ENCODE assay signal across 9 cellular contexts in the genomic region with DNA sequence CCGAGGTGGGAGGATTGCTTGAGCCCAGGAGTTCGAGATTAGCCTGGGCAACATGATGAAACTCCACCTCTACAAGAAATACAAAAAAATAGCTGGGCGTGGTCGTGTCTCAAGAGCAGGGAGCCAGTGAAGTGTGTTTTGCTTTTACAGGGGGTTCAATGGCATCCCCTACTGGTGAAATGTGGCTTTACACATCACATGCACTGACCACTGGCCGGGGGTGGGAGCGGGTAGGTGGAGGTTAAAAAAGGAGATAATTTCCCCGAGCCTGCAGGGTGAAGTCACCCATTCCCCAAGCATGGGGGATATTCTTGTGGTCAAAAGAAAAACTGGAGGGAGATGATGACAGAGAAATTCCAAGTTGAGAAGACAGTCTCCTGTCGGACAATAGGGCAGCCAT.
DNase-seq lines count a peak whose midpoint lies in the region; FAIRE-seq and TF ChIP-seq lines count a peak whose summit lies in the region.
"Had no signal": no experiment of that assay in that cellular context is flagged by ENCODE, and none has a peak within 500 bp of the region (broad histone marks: within the 10 kb centered on the region; RNA-seq: fewer than 3 reads in every experiment).

No MANE protein-coding gene starts in this region.

- intact Hi-C loops in CD14-positive monocyte (cut with micrococcal nuclease) = no loop called here

- H2BK12ac ChIP-seq in mesenchymal stem cell (ENCODE audit: low read length in 2 of 2) = no peak overlapping the region

- 72% methylated on average over 8 of the region's 8 CpGs for WGBS in hepatocyte (ENCODE audit: low lambda C conversion rate, missing lambda C conversion rate)
- WGBS in mesenchymal stem cell = 52% methylated on average over 6 of the region's 8 CpGs

- no peak overlapping the region for H3K18ac ChIP-seq in mesenchymal stem cell (ENCODE audit: low read depth in 1 of 2, low read length in 2 of 2)

- peaks cover 0 to 3% (median 0%) of the 10 kb centered on the region in 3 donors for H3K27me3 Mint-ChIP-seq in CD14-positive monocyte (ENCODE audit: low read depth in 3 of 3)

- no peak overlapping the region for H3K14ac ChIP-seq in mesenchymal stem cell (ENCODE audit: low read length in 2 of 2)

- no peak for FAIRE-seq in RCC 7860 (lab: Jason Lieb, UNC)

- TF ChIP-seq CTCF in CD14-positive monocyte (IDR thresholded peaks at IDR 0.05) = peak; percentile 61
- peak; percentile 73 for TF ChIP-seq CTCF in GM12875 (IDR thresholded peaks at IDR 0.05; ENCODE audit: borderline replicate concordance, insufficient read depth, low read depth, low read length)
- TF ChIP-seq CTCF in hepatocyte (IDR thresholded peaks at IDR 0.05; ENCODE audit: poor library complexity) = peak; percentile 30

- no peak overlapping the region for H4K91ac ChIP-seq in mesenchymal stem cell (ENCODE audit: low read length)

- no peaks in the 10 kb centered on the region for H3K36me3 ChIP-seq in hepatocyte (replicated peaks; ENCODE audit: insufficient read depth, low read depth)
- peaks cover 0 to 6% of the 10 kb centered on the region in 2 experiments for H3K36me3 ChIP-seq in mesenchymal stem cell (ENCODE audit: control insufficient read depth in 1 of 2, insufficient read depth in 2 of 2, low read depth in 1 of 2, low read length in 2 of 2)

- no peaks in the 10 kb centered on the region for H4K20me1 ChIP-seq in hepatocyte (ENCODE audit: insufficient read depth, poor library complexity, severe bottlenecking)

- no peak overlapping the region for H3K9ac ChIP-seq in mesenchymal stem cell (ENCODE audit: low read length)

- H2AFZ ChIP-seq in hepatocyte (no peak overlapping the region), mesenchymal stem cell (ENCODE audit: low read depth, low read length) (no peak overlapping the region)

- no peaks in the 10 kb centered on the region for H3K4me1 ChIP-seq in hepatocyte (ENCODE audit: insufficient read depth)
- H3K4me1 ChIP-seq in mesenchymal stem cell (ENCODE audit: control insufficient read depth, insufficient read depth, low read depth, low read length) = no peaks in the 10 kb centered on the region

- peaks cover 0 to 5% (median 4%) of the 10 kb centered on the region in 7 donors for H3K9me3 Mint-ChIP-seq in CD14-positive monocyte

- no peak for DNase-seq in CD14-positive monocyte (ENCODE audit: low spot score)
- peak; percentile 44 for DNase-seq in RCC 7860 (ENCODE audit: low spot score)
- no peak for DNase-seq in hepatocyte (ENCODE audit: low spot score)
- no peak for DNase-seq in stimulated activated naive CD4-positive, alpha-beta T cell (lab: John Stamatoyannopoulos, UW)
- no peak for DNase-seq in mesenchymal stem cell
- no peak for DNase-seq in central memory CD4-positive, alpha-beta T cell
- DNase-seq in midbrain (lab: John Stamatoyannopoulos, UW) = no peak
- DNase-seq: activated CD4-positive, alpha-beta T cell treated with anti-CD3 and anti-CD28 coated beads for 1 hour had no signal

- H3K27ac ChIP-seq in hepatocyte (no peak overlapping the region), mesenchymal stem cell (ENCODE audit: low read length, poor library complexity, severe bottlenecking) (no peak overlapping the region)

- no peaks in the 10 kb centered on the region for H3K4me1 Mint-ChIP-seq in CD14-positive monocyte

- no peaks in the 10 kb centered on the region for H3K79me2 ChIP-seq in hepatocyte

- H3K27ac Mint-ChIP-seq in CD14-positive monocyte = no peak overlapping the region

- no peak overlapping the region for H2BK120ac ChIP-seq in mesenchymal stem cell (ENCODE audit: low read depth, low read length)

- no peak overlapping the region for H3K23ac ChIP-seq in mesenchymal stem cell (ENCODE audit: low read length in 2 of 2)

- peaks cover 11 to 14% of the 10 kb centered on the region in 2 donors for H3K36me3 Mint-ChIP-seq in CD14-positive monocyte

- H2AK5ac ChIP-seq in mesenchymal stem cell (ENCODE audit: low read length, severe bottlenecking) = no peak overlapping the region

- H4K8ac ChIP-seq in mesenchymal stem cell (ENCODE audit: low read length) = no peak overlapping the region

- H3K9me3 ChIP-seq in hepatocyte (ENCODE audit: low read depth) = no peaks in the 10 kb centered on the region
- H3K9me3 ChIP-seq in mesenchymal stem cell (ENCODE audit: control insufficient read depth, low read length) = peaks cover 13% of the 10 kb centered on the region

- H3K79me1 ChIP-seq in mesenchymal stem cell (replicated peaks; ENCODE audit: low read length, poor library complexity, severe bottlenecking) = no peaks in the 10 kb centered on the region

- no peak overlapping the region for H3K4me2 ChIP-seq in hepatocyte
- no peak overlapping the region for H3K4me2 ChIP-seq in mesenchymal stem cell (ENCODE audit: low read length, poor library complexity, severe bottlenecking)

- no peak overlapping the region for H3K4me3 Mint-ChIP-seq in CD14-positive monocyte

- no peaks in the 10 kb centered on the region for H3K9me2 ChIP-seq in hepatocyte (replicated peaks; ENCODE audit: insufficient read depth)

- H2BK15ac ChIP-seq in mesenchymal stem cell (ENCODE audit: low read depth, poor library complexity, severe bottlenecking) = no peak overlapping the region

- no peak overlapping the region for H2BK5ac ChIP-seq in mesenchymal stem cell (ENCODE audit: low read depth, low read length, poor library complexity, severe bottlenecking)

- H3K4me3 ChIP-seq in GM12875 (ENCODE audit: low read depth, low read length) (no peak overlapping the region), hepatocyte (no peak overlapping the region), mesenchymal stem cell (ENCODE audit: insufficient read depth in 1 of 2, low read depth in 1 of 2, low read length in 2 of 2) (no peak overlapping the region)

- H3K27me3 ChIP-seq in hepatocyte (no peaks in the 10 kb centered on the region), mesenchymal stem cell (ENCODE audit: control insufficient read depth in 1 of 2, insufficient read depth in 1 of 2, low read length in 2 of 2) (peaks cover 0 to 6% of the 10 kb centered on the region in 2 experiments)

- no peak overlapping the region for H3K4ac ChIP-seq in mesenchymal stem cell (ENCODE audit: low read depth in 1 of 2, low read length in 2 of 2)
